Comparison of ENCODE assay signal across 20 cellular contexts in genomic region chr19:4522291-4523002, GRCh38. TPM values are rescaled to one million over a fixed set of nuclear protein-coding genes. Genes with fewer than 3 reads are reported as not detected.
"Had no signal": no experiment of that assay in that cellular context is flagged by ENCODE, and none has a peak within 500 bp of the region (broad histone marks: within the 10 kb centered on the region; RNA-seq: fewer than 3 reads in every experiment).

No MANE protein-coding gene starts in this region.

- H3K9me3 Mint-ChIP-seq: naive thymus-derived CD8-positive, alpha-beta T cell; stimulated activated naive CD8-positive, alpha-beta T cell treated with anti-CD3 and anti-CD28 coated beads, Interleukin-15, amount 100 ng/mL, for 72 hours had no signal

- H3K27ac Mint-ChIP-seq: nephron progenitor cell; stimulated activated naive CD8-positive, alpha-beta T cell treated with anti-CD3 and anti-CD28 coated beads, Interleukin-15, amount 100 ng/mL, for 72 hours had no signal

- H3K4me3 ChIP-seq: coronary artery, esophagus muscularis mucosa, lower lobe of right lung, ovary, smooth muscle cell, thyroid gland, vagina had no signal

- H3K36me3 Mint-ChIP-seq: naive thymus-derived CD8-positive, alpha-beta T cell had no signal

- H3K27ac ChIP-seq: coronary artery, lower lobe of right lung, ovary, thyroid gland, vagina had no signal

- H3K4me1 ChIP-seq: thyroid gland had no signal

- H3K27me3 ChIP-seq: esophagus muscularis mucosa, ovary, thyroid gland, vagina had no signal

- ATAC-seq: left ventricle myocardium superior; naive thymus-derived CD8-positive, alpha-beta T cell; sciatic nerve; stimulated activated naive CD8-positive, alpha-beta T cell treated with anti-CD3 and anti-CD28 coated beads, Interleukin-15, amount 100 ng/mL, for 72 hours had no signal

- H3K9me3 ChIP-seq: esophagus muscularis mucosa, lower lobe of right lung, ovary, thyroid gland, vagina had no signal

- H3K4me3 Mint-ChIP-seq: naive thymus-derived CD8-positive, alpha-beta T cell; nephron progenitor cell; stimulated activated naive CD8-positive, alpha-beta T cell treated with anti-CD3 and anti-CD28 coated beads, Interleukin-15, amount 100 ng/mL, for 72 hours had no signal

- H3K4me1 Mint-ChIP-seq: stimulated activated naive CD8-positive, alpha-beta T cell treated with anti-CD3 and anti-CD28 coated beads, Interleukin-15, amount 100 ng/mL, for 72 hours had no signal

- DNase-seq: effector memory CD4-positive, alpha-beta T cell; foreskin melanocyte; occipital lobe; stimulated activated naive CD4-positive, alpha-beta T cell; stimulated activated naive CD8-positive, alpha-beta T cell treated with anti-CD3 and anti-CD28 coated beads, Interleukin-15, amount 100 ng/mL, for 72 hours had no signal

- H3K36me3 ChIP-seq: esophagus muscularis mucosa, lower lobe of right lung, ovary, thyroid gland, vagina had no signal

RNA-seq across cellular contexts. Expression of gene PLIN4, which starts 4.2 kb away (rescaled TPM):
- total RNA-seq: endothelial cell of umbilical vein, epithelial cell of proximal tubule, smooth muscle cell had no signal

RNA-seq across cellular contexts. Expression of gene PLIN5, which starts 12.6 kb away (rescaled TPM):
- total RNA-seq: fibroblast of lung, myocyte, smooth muscle cell had no signal

RNA-seq across cellular contexts. Expression of gene LRG1, which starts 17.4 kb away (rescaled TPM):
- total RNA-seq: fibroblast of lung; naive thymus-derived CD8-positive, alpha-beta T cell; occipital lobe; smooth muscle cell had no signal

RNA-seq across cellular contexts. Expression of gene SEMA6B, which starts 37.0 kb away (rescaled TPM):
- total RNA-seq: epithelial cell of proximal tubule had no signal
